25 cellular contexts compared by ENCODE assay signal in the genomic region with DNA sequence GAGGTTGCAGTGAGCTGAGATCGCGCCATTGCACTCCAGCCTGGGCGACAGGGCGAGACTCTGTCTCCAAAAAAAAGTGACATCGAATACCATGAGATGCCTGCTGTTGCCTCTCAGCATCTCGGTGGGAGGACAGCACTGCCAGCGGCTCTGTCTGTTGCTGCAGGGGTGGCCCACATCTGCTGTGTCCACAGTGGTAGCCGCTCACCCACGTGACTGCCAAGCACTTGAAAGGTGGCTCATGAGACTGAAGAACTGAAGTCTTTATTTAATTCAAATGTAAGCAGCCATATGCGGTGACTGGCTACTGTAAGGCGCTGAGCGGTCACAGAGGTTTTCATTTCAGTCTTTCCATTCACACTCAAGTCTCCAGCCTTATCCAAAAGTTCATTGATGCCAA.
"Had no signal": no experiment of that assay in that cellular context is flagged by ENCODE, and none has a peak within 500 bp of the region (broad histone marks: within the 10 kb centered on the region; RNA-seq: fewer than 3 reads in every experiment).

No MANE protein-coding gene starts in this region.

- H3K9ac ChIP-seq: parathyroid adenoma had no signal

- H3K9me3 ChIP-seq: adrenal gland, ascending aorta, right atrium auricular region, spleen, testis had no signal

- H3K79me2 ChIP-seq: parathyroid adenoma had no signal

- FAIRE-seq: endothelial cell of umbilical vein, keratinocyte, TTC549 had no signal

- H3K36me3 ChIP-seq: adrenal gland, brain microvascular endothelial cell had no signal

- ATAC-seq: activated T-cell treated with anti-CD3 and anti-CD28 coated beads, Interleukin-2, amount 50 U/mL, for 72 hours; naive thymus-derived CD8-positive, alpha-beta T cell had no signal

- H3K27ac ChIP-seq: adrenal gland, ascending aorta, brain microvascular endothelial cell, parathyroid adenoma, right atrium auricular region, spleen, testis, VCaP had no signal

- H3K4me3 ChIP-seq: adrenal gland, ascending aorta, right atrium auricular region, spleen, testis had no signal

- H3K4me1 ChIP-seq: ascending aorta, parathyroid adenoma, spleen had no signal

- DNase-seq: activated CD4-positive, alpha-beta T cell treated with anti-CD3 and anti-CD28 coated beads for 4 hours; activated CD4-positive, alpha-beta T cell treated with anti-CD3 and anti-CD28 coated beads, Interleukin-2, amount 50 U/mL, for 4 hours; activated naive CD4-positive, alpha-beta T cell treated with anti-CD3 and anti-CD28 coated beads for 36 hours; activated naive CD8-positive, alpha-beta T cell treated with anti-CD3 and anti-CD28 coated beads for 36 hours; activated T-cell treated with anti-CD3 and anti-CD28 coated beads for 4 hours; activated T-cell treated with anti-CD3 and anti-CD28 coated beads, Interleukin-2, amount 50 U/mL, for 72 hours; adrenal gland; brain microvascular endothelial cell; foreskin melanocyte; midbrain; naive thymus-derived CD8-positive, alpha-beta T cell; nucleus accumbens; spleen; stimulated activated CD4-positive, alpha-beta T cell treated with anti-CD3 and anti-CD28 coated beads, Interleukin-2, amount 100 ng/mL, for 48 hours; stimulated activated naive CD4-positive, alpha-beta T cell treated with Interleukin-2 at 50 U/mL for 16 hours; T-helper 9 cell; testis; trophoblast cell had no signal

- H3K27me3 ChIP-seq: adrenal gland, ascending aorta, brain microvascular endothelial cell, right atrium auricular region, spleen, testis had no signal

- H2AFZ ChIP-seq: parathyroid adenoma had no signal
